23 cellular contexts compared by ENCODE assay signal in the genomic region with DNA sequence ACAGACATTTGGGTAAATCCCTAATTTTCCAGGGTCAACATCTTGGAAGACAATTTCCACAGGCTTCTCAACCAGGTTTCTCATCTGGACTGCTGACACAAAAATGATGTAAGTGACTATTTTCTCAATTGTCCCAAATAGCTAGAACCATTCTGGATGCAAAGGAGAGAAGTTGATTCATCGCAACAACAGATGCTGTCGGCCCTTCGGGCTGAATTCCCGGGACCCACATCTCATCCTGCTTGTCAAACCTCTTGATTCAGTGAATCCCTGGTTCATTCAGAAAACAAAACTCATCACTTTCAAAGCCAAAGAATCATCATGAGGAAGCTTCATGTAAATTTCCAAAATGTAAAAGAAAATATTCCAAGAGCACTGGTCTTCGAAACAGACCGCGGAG.
"Had no signal": no experiment of that assay in that cellular context is flagged by ENCODE, and none has a peak within 500 bp of the region (broad histone marks: within the 10 kb centered on the region; RNA-seq: fewer than 3 reads in every experiment).

No MANE protein-coding gene starts in this region.

- H3K27ac ChIP-seq: RWPE1 had no signal

- ATAC-seq: HepG2, Panc1, PC-3 had no signal

- H3K9ac ChIP-seq: SK-N-SH had no signal

- DNase-seq: IMR-90; Karpas-422; KG1; MM.1S; NCI-H1105; NCI-H1417; NCI-H1436 treated with DMSO at 0.1 percent for 48 hours; NCI-H1694; NCI-H187 treated with DMSO at 0.1 percent for 48 hours; NCI-H2029 treated with DMSO at 0.1 percent for 48 hours; NCI-H2227 treated with DMSO at 0.1 percent for 48 hours; NCI-H510A; NCI-H524 treated with DMSO at 0.1 percent for 48 hours; NCI-H69; NCI-H774; NK-92 treated with Interleukin-12 subunit alpha and Interleukin-12 subunit beta, amount 100 ng/mL, for 24 hours; PC-3; SHP77; SK-N-SH; SW 1271 had no signal

- H3K9me3 ChIP-seq: SK-N-SH had no signal

- H3K4me2 ChIP-seq: SK-N-SH had no signal
